11 cellular contexts compared by ENCODE assay signal in the genomic region with DNA sequence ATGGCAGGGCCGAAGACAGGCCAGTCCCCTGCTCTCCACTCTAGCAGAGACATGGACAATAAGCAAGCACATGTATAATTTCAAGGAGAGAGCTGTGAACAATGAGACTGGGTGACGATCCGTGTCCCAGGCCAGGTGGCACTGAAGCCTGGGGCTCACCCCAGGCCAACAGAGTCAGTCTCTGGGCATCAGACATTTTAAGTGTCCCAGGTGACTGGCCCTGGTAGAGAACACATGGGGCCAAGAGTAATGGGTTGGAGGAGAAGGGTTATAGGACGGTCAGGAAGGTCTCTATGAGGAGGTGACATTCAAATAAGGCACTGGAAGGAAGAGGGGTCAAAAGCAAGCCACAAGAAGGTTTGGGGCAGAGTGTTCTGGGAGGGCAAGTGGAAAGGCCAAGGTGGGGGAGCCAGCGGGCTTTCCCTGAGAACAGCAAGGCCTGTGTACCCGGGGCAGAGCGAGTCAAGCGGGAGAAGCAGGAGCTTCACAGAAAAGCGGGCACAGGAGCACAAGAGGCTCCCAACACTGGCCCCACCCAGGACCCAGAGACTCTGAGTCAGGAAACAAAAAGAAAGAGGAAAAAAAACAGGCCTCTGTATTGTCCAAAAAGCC. TPM values are rescaled to one million over a fixed set of nuclear protein-coding genes. Genes with fewer than 3 reads are reported as not detected.
A peak's percentile ranks its signal among the peaks of the same experiment; 100 is the strongest.
DNase-seq lines count a peak whose midpoint lies in the region; ATAC-seq and TF ChIP-seq lines count a peak whose summit lies in the region.
"Had no signal": no experiment of that assay in that cellular context is flagged by ENCODE, and none has a peak within 500 bp of the region (broad histone marks: within the 10 kb centered on the region; RNA-seq: fewer than 3 reads in every experiment).

No MANE protein-coding gene starts in this region.

- peaks cover 0 to 85% (median 59%) of the 10 kb centered on the region in 4 donors for H3K4me1 ChIP-seq in tibial nerve

- intact Hi-C loops in activated naive CD4-positive, alpha-beta T cell treated with anti-CD3 and anti-CD28 coated beads for 36 hours (cut with micrococcal nuclease): loop anchor here (5.0 to 10.0 kb wide), 5 partner anchors 508 to 1114 kb away; partner anchors contain the start of genes CDC26 and PRPF4
- intact Hi-C loops in sciatic nerve (cut with DNase I): no loop called here

- H3K27ac ChIP-seq in tibial nerve: peak overlapping the region; percentile 52 to 93 (median 92)

- ATAC-seq in GM19324 (IDR thresholded peaks at IDR 0.05; ENCODE audit: low FRiP score, unreplicated experiment): no peak
- ATAC-seq in GM18873 (IDR thresholded peaks at IDR 0.05; ENCODE audit: low FRiP score, unreplicated experiment): no peak
- ATAC-seq in sciatic nerve: no peak
- ATAC-seq: K562 had no signal

- TF ChIP-seq POLR2A in tibial nerve (IDR thresholded peaks at IDR 0.05): no peak

- peak overlapping the region; percentile 97 for H3K4me3 Mint-ChIP-seq in activated naive CD4-positive, alpha-beta T cell treated with anti-CD3 and anti-CD28 coated beads for 36 hours
- peak overlapping the region; percentile 98 for H3K4me3 Mint-ChIP-seq in activated naive CD8-positive, alpha-beta T cell
- peak overlapping the region; percentile 87 for H3K4me3 Mint-ChIP-seq in mesothelial cell of epicardium

- no peak for DNase-seq in activated naive CD4-positive, alpha-beta T cell treated with anti-CD3 and anti-CD28 coated beads for 36 hours
- no peak for DNase-seq in activated naive CD4-positive, alpha-beta T cell treated with Interleukin-2 at 50 U/mL for 16 hours
- DNase-seq in mesothelial cell of epicardium (ENCODE audit: low spot score in 2 of 2, unreplicated experiment in 2 of 2) (no peak), tibial nerve (ENCODE audit: low spot score in 2 of 2) (no peak), sciatic nerve (ENCODE audit: low spot score) (no peak)
- DNase-seq: effector CD4-positive, alpha-beta T cell; stimulated activated CD4-positive, alpha-beta T cell treated with anti-CD3 and anti-CD28 coated beads, Interleukin-4, amount 100 ng/mL, for 24 hours had no signal

- 68 to 74% methylated on average over 8 to 9 of the region's 9 CpGs for WGBS in tibial nerve, 2 donors

- H3K36me3 ChIP-seq in tibial nerve: no peaks in the 10 kb centered on the region

- no peak for TF ChIP-seq EP300 in tibial nerve (IDR thresholded peaks at IDR 0.05)

- H3K4me3 ChIP-seq in tibial nerve: peak overlapping the region in 1 of 4 donors; percentile 67
- H3K4me3 ChIP-seq: K562 had no signal

- H3K27me3 Mint-ChIP-seq in activated naive CD4-positive, alpha-beta T cell treated with anti-CD3 and anti-CD28 coated beads for 36 hours (ENCODE audit: low read depth): no peaks in the 10 kb centered on the region
- H3K27me3 Mint-ChIP-seq in activated naive CD8-positive, alpha-beta T cell: no peaks in the 10 kb centered on the region
- no peaks in the 10 kb centered on the region for H3K27me3 Mint-ChIP-seq in mesothelial cell of epicardium (ENCODE audit: low read depth)

- peak overlapping the region; percentile 100 for H3K27ac Mint-ChIP-seq in activated naive CD4-positive, alpha-beta T cell treated with anti-CD3 and anti-CD28 coated beads for 36 hours
- H3K27ac Mint-ChIP-seq in activated naive CD8-positive, alpha-beta T cell: peak overlapping the region; percentile 100
- H3K27ac Mint-ChIP-seq in mesothelial cell of epicardium: peak overlapping the region; percentile 95

- no peaks in the 10 kb centered on the region for H3K27me3 ChIP-seq in tibial nerve

- TF ChIP-seq CTCF in mesothelial cell of epicardium (IDR thresholded peaks at IDR 0.05; ENCODE audit: unreplicated experiment) (no peak), tibial nerve (IDR thresholded peaks at IDR 0.05) (no peak)

- CTCF ChIA-PET in activated naive CD4-positive, alpha-beta T cell treated with anti-CD3 and anti-CD28 coated beads for 36 hours (lab: Charles Lee): interaction anchor here (0.9 to 6.5 kb wide), 9 partner anchors 15 to 265 kb away, joined by 3 to 46 read pairs (median 5); no protein-coding TSS in a partner anchor

- peaks cover 52% of the 10 kb centered on the region for H3K36me3 Mint-ChIP-seq in activated naive CD4-positive, alpha-beta T cell treated with anti-CD3 and anti-CD28 coated beads for 36 hours (ENCODE audit: low read depth)
- peaks cover 4% of the 10 kb centered on the region for H3K36me3 Mint-ChIP-seq in activated naive CD8-positive, alpha-beta T cell
- no peaks in the 10 kb centered on the region for H3K36me3 Mint-ChIP-seq in mesothelial cell of epicardium

- H3K4me1 Mint-ChIP-seq in activated naive CD4-positive, alpha-beta T cell treated with anti-CD3 and anti-CD28 coated beads for 36 hours (ENCODE audit: low read depth): peaks cover 64% of the 10 kb centered on the region
- peaks cover 73% of the 10 kb centered on the region for H3K4me1 Mint-ChIP-seq in activated naive CD8-positive, alpha-beta T cell (ENCODE audit: low read depth)
- H3K4me1 Mint-ChIP-seq in mesothelial cell of epicardium: peaks cover 47% of the 10 kb centered on the region

- no peaks in the 10 kb centered on the region for H3K9me3 ChIP-seq in tibial nerve

- H3K9me3 Mint-ChIP-seq in activated naive CD4-positive, alpha-beta T cell treated with anti-CD3 and anti-CD28 coated beads for 36 hours: no peaks in the 10 kb centered on the region
- H3K9me3 Mint-ChIP-seq in activated naive CD8-positive, alpha-beta T cell (ENCODE audit: low read depth): no peaks in the 10 kb centered on the region
- H3K9me3 Mint-ChIP-seq in mesothelial cell of epicardium: no peaks in the 10 kb centered on the region

RNA-seq across cellular contexts. Expression of gene AKNA, which starts 1.1 kb away (rescaled TPM):
- total RNA-seq in activated naive CD4-positive, alpha-beta T cell treated with anti-CD3 and anti-CD28 coated beads for 36 hours: 100 to 1,000 TPM; 107 to 118 TPM
- total RNA-seq in mesothelial cell of epicardium: 19.6 to 24.0 TPM (median 23.1 TPM) in 3 replicates
- 10 to 100 TPM; 23.6 to 42.2 (median 36.6) TPM for total RNA-seq in tibial nerve
- total RNA-seq in sciatic nerve: 29.0 TPM

RNA-seq across cellular contexts. Expression of gene ORM2, which starts 59.2 kb away (rescaled TPM):
- not detected for total RNA-seq in activated naive CD4-positive, alpha-beta T cell treated with anti-CD3 and anti-CD28 coated beads for 36 hours
- total RNA-seq in mesothelial cell of epicardium (not detected in 3 replicates), tibial nerve (not detected), sciatic nerve (not detected)
